16 cellular contexts compared by ENCODE assay signal in genomic region chr12:6817662-6818157, GRCh38. TPM values are rescaled to one million over a fixed set of nuclear protein-coding genes. Genes with fewer than 3 reads are reported as not detected.
A peak's percentile ranks its signal among the peaks of the same experiment; 100 is the strongest.
DNase-seq lines count a peak whose midpoint lies in the region; FAIRE-seq and TF ChIP-seq lines count a peak whose summit lies in the region.
"Had no signal": no experiment of that assay in that cellular context is flagged by ENCODE, and none has a peak within 500 bp of the region (broad histone marks: within the 10 kb centered on the region; RNA-seq: fewer than 3 reads in every experiment).

No MANE protein-coding gene starts in this region.

- peaks cover 45% of the 10 kb centered on the region for H3F3A ChIP-seq in neural progenitor cell (ENCODE audit: low read depth)

- H3K27ac Mint-ChIP-seq in neural progenitor cell (peak overlapping the region; percentile 58), chondrocyte (ENCODE audit: unreplicated experiment) (no peak overlapping the region)

- H3K36me3 ChIP-seq in bronchial epithelial cell (ENCODE audit: control insufficient read depth, insufficient read depth, low read length): no peaks in the 10 kb centered on the region
- H3K36me3 ChIP-seq in neural progenitor cell: no peaks in the 10 kb centered on the region
- H3K36me3 ChIP-seq: Peyer's patch had no signal

- DNase-seq in GM12864 (ENCODE audit: low read depth) (peak; percentile 12), HEK293T (ENCODE audit: extremely low spot score) (no peak), bronchial epithelial cell (ENCODE audit: low read depth) (no peak), neural progenitor cell (ENCODE audit: low spot score) (no peak), chondrocyte (ENCODE audit: low spot score) (no peak), activated gamma-delta T cell (lab: John Stamatoyannopoulos, UW) (no peak), frontal cortex (ENCODE audit: low spot score in 2 of 2) (no peak)
- DNase-seq: DMS 273 treated with DMSO at 0.1 percent for 48 hours, GM23248, NCI-H2029, NCI-H2171 treated with DMSO at 0.1 percent for 48 hours, Right ventricle myocardium superior, SK-N-SH had no signal

- CTCF ChIA-PET in HEK293T (lab: Yijun Ruan, JAX): interaction anchor here (1.4 kb wide), 1 partner anchor 7 kb away, joined by 4 read pairs; no protein-coding TSS in a partner anchor

- FAIRE-seq in bronchial epithelial cell (lab: Jason Lieb, UNC): peak; percentile 96
- no peak for FAIRE-seq in frontal cortex (lab: Jason Lieb, UNC)
- FAIRE-seq: GM19239 had no signal

- no peaks in the 10 kb centered on the region for H3K79me2 ChIP-seq in neural progenitor cell (ENCODE audit: low read depth)

- no peak overlapping the region for H2AFZ ChIP-seq in neural progenitor cell (replicated peaks)
- H2AFZ ChIP-seq: GM23248 had no signal

- H3K4me1 Mint-ChIP-seq in neural progenitor cell (peaks cover 53% of the 10 kb centered on the region), chondrocyte (ENCODE audit: low read depth) (peaks cover 27% of the 10 kb centered on the region)

- H3K4me1 ChIP-seq in neural progenitor cell: peaks cover 43% of the 10 kb centered on the region
- H3K4me1 ChIP-seq: Peyer's patch had no signal

- peak overlapping the region; percentile 89 for H3K4me2 ChIP-seq in neural progenitor cell
- H3K4me2 ChIP-seq: SK-N-SH had no signal

- H4K20me1 ChIP-seq in neural progenitor cell (ENCODE audit: low read depth): no peaks in the 10 kb centered on the region

- H3K9me3 Mint-ChIP-seq in neural progenitor cell: no peaks in the 10 kb centered on the region
- H3K9me3 Mint-ChIP-seq in chondrocyte (ENCODE audit: low read depth): no peaks in the 10 kb centered on the region

- peaks cover 9% of the 10 kb centered on the region for H3K27me3 Mint-ChIP-seq in neural progenitor cell (ENCODE audit: insufficient read depth, low read depth)
- H3K27me3 Mint-ChIP-seq in chondrocyte (ENCODE audit: low read depth): peaks cover 3% of the 10 kb centered on the region

- TF ChIP-seq CTCF in GM12864 (IDR thresholded peaks at IDR 0.05; ENCODE audit: low read depth, low read length, missing control alignments) (no peak), bronchial epithelial cell (IDR thresholded peaks at IDR 0.05; ENCODE audit: insufficient read depth, low read length, severe bottlenecking) (no peak), neural progenitor cell (IDR thresholded peaks at IDR 0.05) (no peak), chondrocyte (IDR thresholded peaks at IDR 0.05) (no peak)

- no peak overlapping the region for H3K4me3 ChIP-seq in GM12864 (ENCODE audit: low read depth, low read length)
- H3K4me3 ChIP-seq in bronchial epithelial cell (ENCODE audit: low read depth, low read length): no peak overlapping the region
- H3K4me3 ChIP-seq in neural progenitor cell: no peak overlapping the region
- H3K4me3 ChIP-seq: GM23248, Peyer's patch had no signal

- H3K27me3 ChIP-seq in bronchial epithelial cell (ENCODE audit: control insufficient read depth, insufficient read depth, low read length) (peaks cover 16% of the 10 kb centered on the region), neural progenitor cell (no peaks in the 10 kb centered on the region)
- H3K27me3 ChIP-seq: Peyer's patch had no signal

- POLR2A ChIA-PET in HEK293T (lab: Yijun Ruan, JAX): interaction anchor here (1.0 kb wide), 1 partner anchor 94 kb away, joined by 3 read pairs; the partner anchor contains the start of gene COPS7A

- no peak overlapping the region for H3K27ac ChIP-seq in neural progenitor cell
- H3K27ac ChIP-seq: GM23248, Peyer's patch had no signal

- H3K9me3 ChIP-seq in neural progenitor cell (ENCODE audit: low read depth): no peaks in the 10 kb centered on the region
- H3K9me3 ChIP-seq: Peyer's patch, SK-N-SH had no signal

- H3K4me3 Mint-ChIP-seq in neural progenitor cell (peak overlapping the region; percentile 4), chondrocyte (ENCODE audit: unreplicated experiment) (no peak overlapping the region)

- H3K9ac ChIP-seq in neural progenitor cell: no peak overlapping the region
- H3K9ac ChIP-seq: GM23248, SK-N-SH had no signal

- H3K36me3 Mint-ChIP-seq in neural progenitor cell (no peaks in the 10 kb centered on the region), chondrocyte (ENCODE audit: low read depth) (no peaks in the 10 kb centered on the region)

TF ChIP-seq in HEK293T, 16 proteins besides CTCF, POLR2A, EP300 and RAD21:
- TF ChIP-seq TARDBP (IDR thresholded peaks at IDR 0.05) (peak; percentile 99), NFRKB (IDR thresholded peaks at IDR 0.05) (no peak)
TF ChIP-seq in HEK293T: peak in this region for 1.

RNA-seq across cellular contexts. Expression of gene GPR162, which starts 3.9 kb away (rescaled TPM):
- total RNA-seq in bronchial epithelial cell: not detected in 2 replicates
- total RNA-seq in neural progenitor cell (ENCODE audit: low replicate concordance): 10.0 and 27.6 TPM in 2 replicates
- total RNA-seq in chondrocyte: 3.2 to 4.6 TPM (median 4.2 TPM) in 3 replicates
- 81.1 TPM for total RNA-seq in frontal cortex

RNA-seq across cellular contexts. Expression of gene P3H3, which starts 10.5 kb away (rescaled TPM):
- 11.3 and 20.0 TPM in 2 replicates for total RNA-seq in bronchial epithelial cell
- total RNA-seq in neural progenitor cell (ENCODE audit: low replicate concordance): 14.1 and 52.6 TPM in 2 replicates
- total RNA-seq in chondrocyte: 109 to 116 TPM (median 114 TPM) in 3 replicates
- 11.0 TPM for total RNA-seq in frontal cortex

RNA-seq across cellular contexts. Expression of gene GNB3, which starts 23.0 kb away (rescaled TPM):
- 0.38 and 0.53 TPM in 2 replicates for total RNA-seq in bronchial epithelial cell
- 2.7 and 7.6 TPM in 2 replicates for total RNA-seq in neural progenitor cell (ENCODE audit: low replicate concordance)
- 10.2 to 11.5 TPM (median 10.9 TPM) in 3 replicates for total RNA-seq in chondrocyte
- total RNA-seq in frontal cortex: 1.2 TPM

RNA-seq across cellular contexts. Expression of gene CD4, which starts 28.4 kb away (rescaled TPM):
- not detected in 2 replicates for total RNA-seq in bronchial epithelial cell
- 2.0 and 2.5 TPM in 2 replicates for total RNA-seq in neural progenitor cell (ENCODE audit: low replicate concordance)
- 0.70 to 1.2 TPM (median 0.72 TPM) in 3 replicates for total RNA-seq in chondrocyte
- total RNA-seq in frontal cortex: 2.0 TPM
- total RNA-seq: GM23248, NCI-H460 had no signal

RNA-seq across cellular contexts. Expression of gene CDCA3, which starts 33.4 kb away (rescaled TPM):
- total RNA-seq in bronchial epithelial cell: 0.26 and 0.51 TPM in 2 replicates
- total RNA-seq in neural progenitor cell (ENCODE audit: low replicate concordance): 62.1 and 73.5 TPM in 2 replicates
- total RNA-seq in chondrocyte: 4.1 to 7.5 TPM (median 5.6 TPM) in 3 replicates
- 2.9 TPM for total RNA-seq in frontal cortex
